In genomic region chr2:85327757-85328617, GRCh38 we compare ENCODE assay signal across 8 cellular contexts. TPM values are rescaled to one million over a fixed set of nuclear protein-coding genes. Genes with fewer than 3 reads are reported as not detected.
DNase-seq lines count a peak whose midpoint lies in the region; ATAC-seq, FAIRE-seq and TF ChIP-seq lines count a peak whose summit lies in the region.

Gene TGOLN2, minus strand, starts transcription at chr2:85327989. Its CDS starts 27 bp downstream, at chr2:85327962.

- peak within 1 kb of the TSS; percentile 99 for H3K9ac ChIP-seq in OCI-LY3 (ENCODE audit: low read length)
- H3K9ac ChIP-seq in endothelial cell of umbilical vein (replicated peaks; ENCODE audit: extremely low read depth, insufficient read depth, low read length), result peak within 1 kb of the TSS; percentile 98

- H3K36me3 ChIP-seq in OCI-LY3 (replicated peaks; ENCODE audit: low read depth, low read length) (peaks cover 29% of the 10 kb centered on the region), endothelial cell of umbilical vein (ENCODE audit: control insufficient read depth in 2 of 2, extremely low read depth in 1 of 2, insufficient read depth in 2 of 2, low read length in 2 of 2) (peaks cover 8 to 9% of the 10 kb centered on the region in 2 experiments)

- H3K79me2 ChIP-seq in OCI-LY3 (ENCODE audit: low read length) (peaks cover 43% of the 10 kb centered on the region), endothelial cell of umbilical vein (ENCODE audit: control insufficient read depth, insufficient read depth, low read length) (peaks cover 45% of the 10 kb centered on the region)

- H3K4me3 ChIP-seq in OCI-LY3 (ENCODE audit: low read length), result peak within 1 kb of the TSS; percentile 96
- peak within 1 kb of the TSS; percentile 80 to 94 (median 82) for H3K4me3 ChIP-seq in endothelial cell of umbilical vein (replicated peaks in 1 of 3; ENCODE audit: insufficient read depth in 1 of 3, low read depth in 1 of 3, low read length in 3 of 3)

- peak; percentile 81 for ATAC-seq in GM21526 (IDR thresholded peaks at IDR 0.05; ENCODE audit: low FRiP score, unreplicated experiment)

- DNase-seq in DMS 273 (lab: John Stamatoyannopoulos, UW; ENCODE audit: unreplicated experiment), result peak; percentile 98
- DNase-seq in HuH-7.5 (ENCODE audit: low spot score), result peak; percentile 90
- peak; percentile 95 for DNase-seq in activated CD8-positive, alpha-beta memory T cell treated with anti-CD3 and anti-CD28 coated beads, Interleukin-2, amount 50 U/mL, for 48 hours
- peak; percentile 91 for DNase-seq in endothelial cell of umbilical vein (ENCODE audit: low read depth, low spot score)
- DNase-seq in midbrain (lab: John Stamatoyannopoulos, UW), result peak; percentile 92
- peak; percentile 90 to 92 for DNase-seq in stimulated activated CD8-positive, alpha-beta memory T cell treated with anti-CD3 and anti-CD28 coated beads, Interleukin-15, amount 100 ng/mL, for 48 hours (ENCODE audit: low read depth in 2 of 2)

- CTCF ChIA-PET in endothelial cell of umbilical vein (lab: Charles Lee), result interaction anchor here (0.6 to 1.9 kb wide), 6 partner anchors 8 to 310 kb away, joined by 3 to 5 read pairs (median 3); partner anchors contain the start of genes ELMOD3 and RETSAT

- intact Hi-C loops in endothelial cell of umbilical vein (cut with micrococcal nuclease), result loop anchor here (1.0 to 5.0 kb wide), 3 partner anchors 26 to 224 kb away; partner anchors contain the start of genes ELMOD3, MAT2A and RETSAT

- H3K4me1 ChIP-seq in OCI-LY3 (ENCODE audit: low read length) (peaks cover 36% of the 10 kb centered on the region), endothelial cell of umbilical vein (ENCODE audit: control insufficient read depth, extremely low read depth, insufficient read depth, low read length) (peaks cover 29% of the 10 kb centered on the region)

- H3K9me3 ChIP-seq in OCI-LY3 (ENCODE audit: insufficient read depth, low read length), result no peaks in the 10 kb centered on the region
- H3K9me3 ChIP-seq in endothelial cell of umbilical vein (replicated peaks; ENCODE audit: control insufficient read depth, insufficient read depth, low read length), result no peaks in the 10 kb centered on the region

- H3K9me1 ChIP-seq in endothelial cell of umbilical vein (replicated peaks; ENCODE audit: control insufficient read depth, extremely low read depth, insufficient read depth, low read length), result no peaks in the 10 kb centered on the region

- peaks cover 26% of the 10 kb centered on the region for H4K20me1 ChIP-seq in OCI-LY3 (ENCODE audit: insufficient read depth, low read length)
- H4K20me1 ChIP-seq in endothelial cell of umbilical vein (replicated peaks; ENCODE audit: control insufficient read depth, extremely low read depth, insufficient read depth, low read length), result peaks cover 4% of the 10 kb centered on the region

- BruUV-seq in endothelial cell of umbilical vein (replicated peaks; lab: Mats Ljungman, UMichigan), result TSS peak; percentile 94

- peak; percentile 83 for FAIRE-seq in endothelial cell of umbilical vein (lab: Jason Lieb, UNC)

- peak within 1 kb of the TSS; percentile 96 for H3K4me2 ChIP-seq in OCI-LY3 (ENCODE audit: low read length)
- peak within 1 kb of the TSS; percentile 99 for H3K4me2 ChIP-seq in endothelial cell of umbilical vein (ENCODE audit: insufficient read depth, low read length)

- POLR2A ChIA-PET in endothelial cell of umbilical vein (lab: Charles Lee), result interaction anchor here (0.7 to 1.5 kb wide), 5 partner anchors 26 to 288 kb away, joined by 6 to 8 read pairs (median 7); partner anchors contain the start of genes ELMOD3, MAT2A, RETSAT and USP39

- TF ChIP-seq CTCF in OCI-LY3 (IDR thresholded peaks at IDR 0.05; ENCODE audit: low read depth, low read length) (no peak), endothelial cell of umbilical vein (IDR thresholded peaks at IDR 0.05; ENCODE audit: extremely low read depth in 1 of 2, insufficient read depth in 1 of 2, low read depth in 1 of 2, low read length in 2 of 2) (no peak)

- peak within 1 kb of the TSS; percentile 84 for H3K27ac ChIP-seq in OCI-LY3 (ENCODE audit: low read length)
- peak within 1 kb of the TSS; percentile 86 for H3K27ac ChIP-seq in endothelial cell of umbilical vein (ENCODE audit: insufficient read depth, low read depth, low read length)

- TF ChIP-seq POLR2A in endothelial cell of umbilical vein (IDR thresholded peaks at IDR 0.05; ENCODE audit: low read depth, low read length), result peak; percentile 99

- no peaks in the 10 kb centered on the region for H3K27me3 ChIP-seq in OCI-LY3 (ENCODE audit: low read depth, low read length)
- no peaks in the 10 kb centered on the region for H3K27me3 ChIP-seq in endothelial cell of umbilical vein (ENCODE audit: control insufficient read depth in 2 of 2, insufficient read depth in 2 of 2, low read length in 2 of 2)

- dilution Hi-C loops in endothelial cell of umbilical vein (cut with MboI; ENCODE audit: extremely low pct_ligation_motif_present, low sequenced_read_pairs), result no loop called here

- H2AFZ ChIP-seq in OCI-LY3 (ENCODE audit: low read depth, low read length) (peak within 1 kb of the TSS; percentile 67), endothelial cell of umbilical vein (ENCODE audit: low read depth, low read length) (peak within 1 kb of the TSS; percentile 91)

TF ChIP-seq in endothelial cell of umbilical vein, 7 proteins besides CTCF, POLR2A, EP300 and RAD21:
- TF ChIP-seq EZH2 (IDR thresholded peaks at IDR 0.05; ENCODE audit: borderline replicate concordance, low read depth, low read length, severe bottlenecking) (no peak), POLR2AphosphoS5 (IDR thresholded peaks at IDR 0.05; ENCODE audit: insufficient read depth, low read depth, low read length) (peak; percentile 99)

RNA-seq across cellular contexts. Expression of gene TGOLN2, which starts in this region (rescaled TPM):
- total RNA-seq in endothelial cell of umbilical vein, result 119 and 140 TPM in 2 replicates
- 98.2 and 112 TPM in 2 replicates for polyA plus RNA-seq in endothelial cell of umbilical vein
- polyA plus RNA-seq in endothelial cell of umbilical vein (2011; cell fraction: cytosol; rRNA removed), result 86.8 and 91.6 TPM in 2 replicates
- polyA plus RNA-seq in endothelial cell of umbilical vein (2011; cell fraction: nucleus; rRNA removed), result 82.2 and 88.7 TPM in 2 replicates
- polyA plus RNA-seq in endothelial cell of umbilical vein (2012), result 89.2 and 114 TPM in 2 replicates
- 106 and 108 TPM in 2 replicates for polyA minus RNA-seq in endothelial cell of umbilical vein
- 22.9 TPM for polyA minus RNA-seq in endothelial cell of umbilical vein (2011; cell fraction: cytosol; rRNA and poly(A)+ RNA removed)
- 46.7 and 55.1 TPM in 2 replicates for polyA minus RNA-seq in endothelial cell of umbilical vein (2011; cell fraction: nucleus; rRNA and poly(A)+ RNA removed)

Comparison
In these comparisons a context has a peak if more than half of its experiments do, and no peak if none do; other contexts are left out.
1. Peak in every context shown above with its lines: DNase-seq, ATAC-seq, H3K4me3 ChIP-seq and H3K27ac ChIP-seq.